32 cellular contexts compared by ENCODE assay signal in genomic region chr16:68190099-68190498, GRCh38. TPM values are rescaled to one million over a fixed set of nuclear protein-coding genes. Genes with fewer than 3 reads are reported as not detected.
DNase-seq lines count a peak whose midpoint lies in the region; ATAC-seq, FAIRE-seq and TF ChIP-seq lines count a peak whose summit lies in the region.
"Had no signal": no experiment of that assay in that cellular context is flagged by ENCODE, and none has a peak within 500 bp of the region (broad histone marks: within the 10 kb centered on the region; RNA-seq: fewer than 3 reads in every experiment).

No MANE protein-coding gene starts in this region.

- CTCF ChIA-PET in CD4-positive, alpha-beta T cell (lab: Charles Lee) = interaction anchor here (1.6 kb wide), 1 partner anchor 11 kb away, joined by 4 read pairs; no protein-coding TSS in a partner anchor

- no peak for ATAC-seq in CD4-positive, alpha-beta T cell (ENCODE audit: poor library complexity)
- ATAC-seq in central memory CD8-positive, alpha-beta T cell (replicated peaks; ENCODE audit: extremely low read depth, poor library complexity, severe bottlenecking) = no peak
- no peak for ATAC-seq in GM18520 (IDR thresholded peaks at IDR 0.05; ENCODE audit: unreplicated experiment)
- ATAC-seq: activated CD4-positive, alpha-beta T cell treated with anti-CD3 and anti-CD28 coated beads for 36 hours; heart right ventricle had no signal

- H3K27ac Mint-ChIP-seq in CD4-positive, alpha-beta T cell = peak overlapping the region; percentile 31
- H3K27ac Mint-ChIP-seq in central memory CD8-positive, alpha-beta T cell (ENCODE audit: low read depth) = peak overlapping the region; percentile 30
- H3K27ac Mint-ChIP-seq: activated CD4-positive, alpha-beta T cell treated with anti-CD3 and anti-CD28 coated beads for 36 hours; activated naive CD8-positive, alpha-beta T cell treated with anti-CD3 and anti-CD28 coated beads, Interleukin-2, amount 10 ng/mL, durations not matched to agents 7 days and 5 days; nephron progenitor cell had no signal

- intact Hi-C loops in CD4-positive, alpha-beta T cell (cut with DNase I, micrococcal nuclease) = no loop called here

- 92 to 100% (median 96%) methylated on average over 2 of the region's 2 CpGs for WGBS in small intestine, 3 donors

- H3K4me1 Mint-ChIP-seq in CD4-positive, alpha-beta T cell (ENCODE audit: low read depth) = peaks cover 9% of the 10 kb centered on the region
- H3K4me1 Mint-ChIP-seq in central memory CD8-positive, alpha-beta T cell = peaks cover 6% of the 10 kb centered on the region
- H3K4me1 Mint-ChIP-seq: nephron progenitor cell had no signal

- H3K4me3 Mint-ChIP-seq in CD4-positive, alpha-beta T cell = no peak overlapping the region
- no peak overlapping the region for H3K4me3 Mint-ChIP-seq in central memory CD8-positive, alpha-beta T cell
- H3K4me3 Mint-ChIP-seq: activated CD4-positive, alpha-beta T cell treated with anti-CD3 and anti-CD28 coated beads for 36 hours; activated naive CD8-positive, alpha-beta T cell treated with anti-CD3 and anti-CD28 coated beads, Interleukin-2, amount 10 ng/mL, durations not matched to agents 7 days and 5 days; nephron progenitor cell had no signal

- no peaks in the 10 kb centered on the region for H3K4me1 ChIP-seq in small intestine (ENCODE audit: control insufficient read depth in 2 of 2, insufficient read depth in 1 of 2, low read depth in 1 of 2, low read length in 1 of 2)
- H3K4me1 ChIP-seq: BLaER1, pancreas, right atrium auricular region, tibial nerve had no signal

- no peaks in the 10 kb centered on the region for H3K27me3 ChIP-seq in CD4-positive, alpha-beta T cell (ENCODE audit: control insufficient read depth, insufficient read depth, low read length)
- no peaks in the 10 kb centered on the region for H3K27me3 ChIP-seq in small intestine (ENCODE audit: control insufficient read depth in 2 of 2, insufficient read depth in 2 of 2, low read length in 2 of 2)
- H3K27me3 ChIP-seq: BLaER1, heart right ventricle, pancreas, right atrium auricular region, tibial nerve had no signal

- no peaks in the 10 kb centered on the region for H3K27me3 Mint-ChIP-seq in CD4-positive, alpha-beta T cell
- no peaks in the 10 kb centered on the region for H3K27me3 Mint-ChIP-seq in central memory CD8-positive, alpha-beta T cell
- H3K27me3 Mint-ChIP-seq: activated CD4-positive, alpha-beta T cell treated with anti-CD3 and anti-CD28 coated beads for 36 hours; activated naive CD8-positive, alpha-beta T cell treated with anti-CD3 and anti-CD28 coated beads, Interleukin-2, amount 10 ng/mL, durations not matched to agents 7 days and 5 days had no signal

- H3K36me3 Mint-ChIP-seq in CD4-positive, alpha-beta T cell (ENCODE audit: low read depth) = peaks cover 80% of the 10 kb centered on the region
- peaks cover 52% of the 10 kb centered on the region for H3K36me3 Mint-ChIP-seq in central memory CD8-positive, alpha-beta T cell (ENCODE audit: insufficient read depth)

- FAIRE-seq in small intestine (lab: Jason Lieb, UNC) = no peak
- FAIRE-seq: G401.6, pancreas had no signal

- DNase-seq in CD4-positive, alpha-beta T cell = no peak
- DNase-seq in MV-4-11 (lab: John Stamatoyannopoulos, UW) (peak; percentile 71), medulla oblongata (ENCODE audit: extremely low spot score) (peak; percentile 18), small intestine (no peak), NCI-H1930 (lab: John Stamatoyannopoulos, UW) (no peak), mesenteric fat pad (ENCODE audit: low spot score) (no peak)
- DNase-seq in central memory CD8-positive, alpha-beta T cell (ENCODE audit: low spot score in 2 of 2) = no peak
- DNase-seq: activated CD4-positive, alpha-beta T cell treated with anti-CD3 and anti-CD28 coated beads for 36 hours; activated effector memory CD4-positive, alpha-beta T cell treated with anti-CD3 and anti-CD28 coated beads, Interleukin-2, amount 50 U/mL, for 16 hours; activated naive CD8-positive, alpha-beta T cell treated with anti-CD3 and anti-CD28 coated beads, Interleukin-2, amount 10 ng/mL, durations not matched to agents 7 days and 5 days; activated T-cell treated with anti-CD3 and anti-CD28 coated beads, Interleukin-2, amount 50 U/mL, for 1 hour; COR-L47; DMS53; H7; heart right ventricle; NCI-H1092 treated with DMSO at 0.1 percent for 48 hours; NCI-H2029; NCI-H226; NCI-H69; nephron progenitor cell; pancreas; RPMI8226; SK-N-SH; stimulated activated CD4-positive, alpha-beta T cell treated with anti-CD3 and anti-CD28 coated beads, Interleukin-2, amount 100 ng/mL, for 24 hours; T-helper 2 cell had no signal

- no peak overlapping the region for H3K4me3 ChIP-seq in small intestine (ENCODE audit: low read depth in 1 of 2, low read length in 2 of 2)
- H3K4me3 ChIP-seq: BLaER1, heart right ventricle, lung, pancreas, right atrium auricular region, tibial nerve had no signal

- POLR2A ChIA-PET in CD4-positive, alpha-beta T cell (lab: Charles Lee) = no interaction called here

- TF ChIP-seq CTCF in CD4-positive, alpha-beta T cell (IDR thresholded peaks at IDR 0.05) = no peak

- no peaks in the 10 kb centered on the region for H3K9me3 Mint-ChIP-seq in CD4-positive, alpha-beta T cell
- H3K9me3 Mint-ChIP-seq in central memory CD8-positive, alpha-beta T cell = no peaks in the 10 kb centered on the region
- H3K9me3 Mint-ChIP-seq: activated naive CD8-positive, alpha-beta T cell treated with anti-CD3 and anti-CD28 coated beads, Interleukin-2, amount 10 ng/mL, durations not matched to agents 7 days and 5 days had no signal

- no peak overlapping the region for H3K27ac ChIP-seq in CD4-positive, alpha-beta T cell (ENCODE audit: low read depth, low read length)
- no peak overlapping the region for H3K27ac ChIP-seq in small intestine (ENCODE audit: low read depth in 1 of 2, low read length in 1 of 2)
- H3K27ac ChIP-seq: BLaER1, pancreas, right atrium auricular region, tibial nerve had no signal

- H3K9me3 ChIP-seq in CD4-positive, alpha-beta T cell (ENCODE audit: control insufficient read depth, low read length) = no peaks in the 10 kb centered on the region
- no peaks in the 10 kb centered on the region for H3K9me3 ChIP-seq in small intestine (ENCODE audit: control insufficient read depth, low read depth)
- H3K9me3 ChIP-seq: heart right ventricle, pancreas, right atrium auricular region, SK-N-SH, tibial nerve had no signal

- H3K36me3 ChIP-seq in small intestine (ENCODE audit: control insufficient read depth in 2 of 2, insufficient read depth in 2 of 2, low read length in 2 of 2) = peaks cover 6 to 11% of the 10 kb centered on the region in 2 donors

RNA-seq across cellular contexts. Expression of gene ESRP2, which starts 45.8 kb away (rescaled TPM):
- total RNA-seq in CD4-positive, alpha-beta T cell = not detected
- 10 to 100 TPM; 14.3 to 21.5 (median 15.9) TPM for polyA plus RNA-seq in small intestine
- total RNA-seq in mesenteric fat pad = 0.71 TPM
- total RNA-seq: cerebellum had no signal

RNA-seq across cellular contexts. Expression of gene PLA2G15, which starts 55.1 kb away (rescaled TPM):
- 1 to 10 TPM; 4.3 to 4.7 TPM for total RNA-seq in CD4-positive, alpha-beta T cell
- 1 to 10 TPM; 5.4 to 7.4 (median 5.7) TPM for polyA plus RNA-seq in small intestine
- 40.2 TPM for total RNA-seq in mesenteric fat pad

Comparison
In these comparisons a context has a peak if more than half of its experiments do, and no peak if none do; other contexts are left out.
1. DNase-seq: peak in MV-4-11 (single experiment) and medulla oblongata (single experiment); none in CD4-positive, alpha-beta T cell (0 of 10), central memory CD8-positive, alpha-beta T cell (0 of 2), small intestine (single experiment), NCI-H1930 (0 of 2) and mesenteric fat pad (single experiment).